Comparison of ENCODE assay signal across 20 cellular contexts in genomic region chr5:7852542-7852941, GRCh38. TPM values are rescaled to one million over a fixed set of nuclear protein-coding genes. Genes with fewer than 3 reads are reported as not detected.
DNase-seq lines count a peak whose midpoint lies in the region; ATAC-seq and TF ChIP-seq lines count a peak whose summit lies in the region.
"Had no signal": no experiment of that assay in that cellular context is flagged by ENCODE, and none has a peak within 500 bp of the region (broad histone marks: within the 10 kb centered on the region; RNA-seq: fewer than 3 reads in every experiment).

No MANE protein-coding gene starts in this region.

- H3K4me3 Mint-ChIP-seq in activated naive CD4-positive, alpha-beta T cell treated with anti-CD3 and anti-CD28 coated beads, Interleukin-2, amount 10 ng/mL, durations not matched to agents 7 days and 5 days, result no peak overlapping the region
- peak overlapping the region; percentile 50 for H3K4me3 Mint-ChIP-seq in glutamatergic neuron (ENCODE audit: unreplicated experiment)

- H3K4me3 ChIP-seq in retinal pigment epithelial cell (ENCODE audit: low read length) (no peak overlapping the region), OCI-LY7 (ENCODE audit: low read depth, low read length, poor library complexity, severe bottlenecking) (no peak overlapping the region)
- H3K4me3 ChIP-seq: gastroesophageal sphincter, mucosa of descending colon, suprapubic skin had no signal

- no peaks in the 10 kb centered on the region for H3K9me3 ChIP-seq in OCI-LY7 (ENCODE audit: low read length)
- H3K9me3 ChIP-seq: gastroesophageal sphincter, mucosa of descending colon, suprapubic skin had no signal

- no peaks in the 10 kb centered on the region for H3K36me3 Mint-ChIP-seq in activated naive CD4-positive, alpha-beta T cell treated with anti-CD3 and anti-CD28 coated beads, Interleukin-2, amount 10 ng/mL, durations not matched to agents 7 days and 5 days
- H3K36me3 Mint-ChIP-seq in glutamatergic neuron (ENCODE audit: unreplicated experiment), result peaks cover 4% of the 10 kb centered on the region

- H3K4me1 Mint-ChIP-seq in activated naive CD4-positive, alpha-beta T cell treated with anti-CD3 and anti-CD28 coated beads, Interleukin-2, amount 10 ng/mL, durations not matched to agents 7 days and 5 days, result peaks cover 28% of the 10 kb centered on the region
- peaks cover 4% of the 10 kb centered on the region for H3K4me1 Mint-ChIP-seq in glutamatergic neuron (ENCODE audit: low read depth, unreplicated experiment)

- CTCF ChIA-PET in activated naive CD4-positive, alpha-beta T cell treated with anti-CD3 and anti-CD28 coated beads, Interleukin-2, amount 10 ng/mL, durations not matched to agents 7 days and 5 days (lab: Charles Lee), result no interaction called here
- CTCF ChIA-PET in OCI-LY7 (lab: Charles Lee; ENCODE audit: unreplicated experiment), result no interaction called here

- intact Hi-C loops in OCI-LY7 (cut with micrococcal nuclease; ENCODE audit: unreplicated experiment), result no loop called here

- no peak for DNase-seq in activated naive CD4-positive, alpha-beta T cell treated with anti-CD3 and anti-CD28 coated beads, Interleukin-2, amount 10 ng/mL, durations not matched to agents 7 days and 5 days
- no peak for DNase-seq in activated naive CD4-positive, alpha-beta T cell treated with Interleukin-2 at 50 U/mL for 16 hours
- DNase-seq in glutamatergic neuron, result no peak
- peak; percentile 76 for DNase-seq in retinal pigment epithelial cell (ENCODE audit: low read depth)
- DNase-seq in inferior parietal cortex (ENCODE audit: extremely low spot score), result no peak
- DNase-seq in OCI-LY7 (ENCODE audit: low spot score), result no peak
- DNase-seq: activated effector memory CD4-positive, alpha-beta T cell treated with anti-CD3 and anti-CD28 coated beads, Interleukin-2, amount 50 U/mL, for 16 hours; CD8-positive, alpha-beta T cell; central memory CD4-positive, alpha-beta T cell; EL; endodermal cell; H7; mucosa of descending colon; NCI-H1092 had no signal

- no peak overlapping the region for H3K4me2 ChIP-seq in OCI-LY7 (ENCODE audit: low read length)

- peaks cover 2% of the 10 kb centered on the region for H3K9me3 Mint-ChIP-seq in activated naive CD4-positive, alpha-beta T cell treated with anti-CD3 and anti-CD28 coated beads, Interleukin-2, amount 10 ng/mL, durations not matched to agents 7 days and 5 days
- peaks cover 4% of the 10 kb centered on the region for H3K9me3 Mint-ChIP-seq in glutamatergic neuron (ENCODE audit: unreplicated experiment)
- H3K9me3 Mint-ChIP-seq: CD8-positive, alpha-beta T cell had no signal

- no TSS peak for BruUV-seq in OCI-LY7 (replicated peaks; lab: Mats Ljungman, UMichigan)

- H2AFZ ChIP-seq in OCI-LY7 (ENCODE audit: low read length), result no peak overlapping the region

- peak overlapping the region; percentile 93 for H3K27ac ChIP-seq in VCaP
- no peak overlapping the region for H3K27ac ChIP-seq in OCI-LY7 (ENCODE audit: low read depth, low read length, poor library complexity, severe bottlenecking)
- H3K27ac ChIP-seq: gastroesophageal sphincter, suprapubic skin had no signal

- no peak for ATAC-seq in HG03045 (IDR thresholded peaks at IDR 0.05; ENCODE audit: unreplicated experiment)
- ATAC-seq: CD8-positive, alpha-beta T cell; gastroesophageal sphincter; mucosa of descending colon had no signal

- H3K27me3 Mint-ChIP-seq in activated naive CD4-positive, alpha-beta T cell treated with anti-CD3 and anti-CD28 coated beads, Interleukin-2, amount 10 ng/mL, durations not matched to agents 7 days and 5 days, result peaks cover 54% of the 10 kb centered on the region
- peaks cover 7% of the 10 kb centered on the region for H3K27me3 Mint-ChIP-seq in glutamatergic neuron (ENCODE audit: unreplicated experiment)

- POLR2A ChIA-PET in OCI-LY7 (lab: Charles Lee), result no interaction called here

- H4K20me1 ChIP-seq in OCI-LY7 (ENCODE audit: insufficient read depth, low read length), result no peaks in the 10 kb centered on the region

- no peaks in the 10 kb centered on the region for H3K9me2 ChIP-seq in OCI-LY7 (ENCODE audit: insufficient read depth, low read length)

- TF ChIP-seq CTCF in VCaP (conservative IDR thresholded peaks at IDR 0.05), result no peak
- no peak for TF ChIP-seq CTCF in glutamatergic neuron (IDR thresholded peaks at IDR 0.05; ENCODE audit: partially characterized antibody, unreplicated experiment)
- no peak for TF ChIP-seq CTCF in retinal pigment epithelial cell (conservative IDR thresholded peaks at IDR 0.05; ENCODE audit: low read depth, low read length)
- no peak for TF ChIP-seq CTCF in OCI-LY7 (conservative IDR thresholded peaks at IDR 0.05; ENCODE audit: low read length)

- H3K36me3 ChIP-seq in OCI-LY7 (ENCODE audit: insufficient read depth, low read length), result peaks cover 6% of the 10 kb centered on the region; the same call in 1 of the 2 replicates
- H3K36me3 ChIP-seq: suprapubic skin had no signal

- no peaks in the 10 kb centered on the region for H3K79me2 ChIP-seq in OCI-LY7 (ENCODE audit: insufficient read depth, low read depth, low read length)

- no peaks in the 10 kb centered on the region for H3K4me1 ChIP-seq in OCI-LY7 (ENCODE audit: insufficient read depth, low read length, poor library complexity, severe bottlenecking)

- peak overlapping the region; percentile 17 for H3K27ac Mint-ChIP-seq in activated naive CD4-positive, alpha-beta T cell treated with anti-CD3 and anti-CD28 coated beads, Interleukin-2, amount 10 ng/mL, durations not matched to agents 7 days and 5 days
- H3K27ac Mint-ChIP-seq in glutamatergic neuron (ENCODE audit: unreplicated experiment), result no peak overlapping the region
- H3K27ac Mint-ChIP-seq: activated CD8-positive, alpha-beta T cell treated with anti-CD3 and anti-CD28 coated beads, Interleukin-2, amount 10 ng/mL, durations not matched to agents 7 days and 5 days; endodermal cell had no signal

RNA-seq across cellular contexts. Expression of gene CFAP90, which starts 1.6 kb away (rescaled TPM):
- total RNA-seq in glutamatergic neuron (ENCODE audit: unreplicated experiment), result not detected
- total RNA-seq in OCI-LY7 (2014; rRNA removed; shearing (Covaris generic)), result not detected in 2 replicates
- not detected in 2 replicates for total RNA-seq in OCI-LY7 (2022)
- total RNA-seq: A172; activated CD8-positive, alpha-beta T cell treated with anti-CD3 and anti-CD28 coated beads, Interleukin-2, amount 10 ng/mL, durations not matched to agents 7 days and 5 days; CD8-positive, alpha-beta T cell; H7; mucosa of descending colon had no signal

RNA-seq across cellular contexts. Expression of gene FASTKD3, which starts 16.3 kb away (rescaled TPM):
- 7.4 TPM for total RNA-seq in glutamatergic neuron (ENCODE audit: unreplicated experiment)
- total RNA-seq in OCI-LY7 (2014; rRNA removed; shearing (Covaris generic)), result 12.9 and 14.7 TPM in 2 replicates
- total RNA-seq in OCI-LY7 (2022), result 15.1 and 16.4 TPM in 2 replicates

RNA-seq across cellular contexts. Expression of gene MTRR, which starts 16.4 kb away (rescaled TPM):
- total RNA-seq in glutamatergic neuron (ENCODE audit: unreplicated experiment) (37.9 TPM), OCI-LY7 (2022) (67.1 and 72.6 TPM in 2 replicates)
- total RNA-seq in OCI-LY7 (2014; rRNA removed; shearing (Covaris generic)), result 51.9 and 68.1 TPM in 2 replicates
